In the genomic region with DNA sequence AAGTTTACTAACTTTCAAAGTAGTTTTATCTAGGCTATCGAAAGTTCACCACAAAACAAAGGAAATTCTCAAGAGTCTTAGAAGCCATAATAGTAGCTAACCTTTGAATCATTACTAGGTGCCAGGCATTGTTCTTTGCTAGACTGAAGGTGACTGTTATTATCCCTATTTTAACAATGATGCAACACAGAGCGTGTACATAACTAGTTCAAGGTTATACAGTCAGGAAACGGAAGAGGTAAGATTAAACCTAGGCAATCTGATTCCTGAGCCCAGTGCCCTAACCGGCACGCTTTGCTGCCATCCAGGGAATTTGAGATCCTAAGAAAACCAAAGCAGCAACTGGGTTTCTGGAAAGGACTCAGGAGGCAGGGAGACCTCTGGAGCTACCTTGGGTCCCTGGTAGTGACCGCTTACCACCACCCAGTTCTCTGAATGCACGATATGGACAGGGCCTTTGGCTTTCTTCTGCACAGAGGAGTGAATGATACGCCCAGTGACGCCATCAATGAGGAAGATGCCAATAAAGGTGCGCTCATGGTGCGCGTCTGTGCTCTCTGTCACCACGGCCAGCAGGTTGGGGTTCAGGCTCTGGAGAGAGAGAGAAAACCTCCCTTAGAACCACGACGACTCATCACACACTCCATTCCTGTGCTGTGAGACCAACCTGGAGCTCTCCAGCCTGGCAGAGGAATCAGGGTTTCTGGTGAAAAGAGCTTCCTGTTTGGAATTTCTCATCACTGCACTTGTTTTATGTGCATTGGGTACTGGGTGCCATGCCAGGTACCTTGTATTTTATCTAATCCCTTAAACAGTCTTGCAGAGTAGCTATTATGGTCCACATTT, we compare ENCODE assay signal across 1 cellular context.
A peak's percentile ranks its signal among the peaks of the same experiment; 100 is the strongest.
TF ChIP-seq lines count a peak whose summit lies in the region.

No MANE protein-coding gene starts in this region.

TF ChIP-seq in HepG2, 621 proteins besides CTCF, POLR2A, EP300 and RAD21 (continued from another document and continues in another):
- TF ChIP-seq, protein P1, sequence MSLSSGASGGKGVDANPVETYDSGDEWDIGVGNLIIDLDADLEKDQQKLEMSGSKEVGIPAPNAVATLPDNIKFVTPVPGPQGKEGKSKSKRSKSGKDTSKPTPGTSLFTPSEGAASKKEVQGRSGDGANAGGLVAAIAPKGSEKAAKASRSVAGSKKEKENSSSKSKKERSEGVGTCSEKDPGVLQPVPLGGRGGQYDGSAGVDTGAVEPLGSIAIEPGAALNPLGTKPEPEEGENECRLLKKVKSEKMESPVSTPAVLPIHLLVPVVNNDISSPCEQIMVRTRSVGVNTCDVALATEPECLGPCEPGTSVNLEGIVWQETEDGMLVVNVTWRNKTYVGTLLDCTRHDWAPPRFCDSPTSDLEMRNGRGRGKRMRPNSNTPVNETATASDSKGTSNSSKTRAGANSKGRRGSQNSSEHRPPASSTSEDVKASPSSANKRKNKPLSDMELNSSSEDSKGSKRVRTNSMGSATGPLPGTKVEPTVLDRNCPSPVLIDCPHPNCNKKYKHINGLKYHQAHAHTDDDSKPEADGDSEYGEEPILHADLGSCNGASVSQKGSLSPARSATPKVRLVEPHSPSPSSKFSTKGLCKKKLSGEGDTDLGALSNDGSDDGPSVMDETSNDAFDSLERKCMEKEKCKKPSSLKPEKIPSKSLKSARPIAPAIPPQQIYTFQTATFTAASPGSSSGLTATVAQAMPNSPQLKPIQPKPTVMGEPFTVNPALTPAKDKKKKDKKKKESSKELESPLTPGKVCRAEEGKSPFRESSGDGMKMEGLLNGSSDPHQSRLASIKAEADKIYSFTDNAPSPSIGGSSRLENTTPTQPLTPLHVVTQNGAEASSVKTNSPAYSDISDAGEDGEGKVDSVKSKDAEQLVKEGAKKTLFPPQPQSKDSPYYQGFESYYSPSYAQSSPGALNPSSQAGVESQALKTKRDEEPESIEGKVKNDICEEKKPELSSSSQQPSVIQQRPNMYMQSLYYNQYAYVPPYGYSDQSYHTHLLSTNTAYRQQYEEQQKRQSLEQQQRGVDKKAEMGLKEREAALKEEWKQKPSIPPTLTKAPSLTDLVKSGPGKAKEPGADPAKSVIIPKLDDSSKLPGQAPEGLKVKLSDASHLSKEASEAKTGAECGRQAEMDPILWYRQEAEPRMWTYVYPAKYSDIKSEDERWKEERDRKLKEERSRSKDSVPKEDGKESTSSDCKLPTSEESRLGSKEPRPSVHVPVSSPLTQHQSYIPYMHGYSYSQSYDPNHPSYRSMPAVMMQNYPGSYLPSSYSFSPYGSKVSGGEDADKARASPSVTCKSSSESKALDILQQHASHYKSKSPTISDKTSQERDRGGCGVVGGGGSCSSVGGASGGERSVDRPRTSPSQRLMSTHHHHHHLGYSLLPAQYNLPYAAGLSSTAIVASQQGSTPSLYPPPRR (CRISPR knock-in tag; IDR thresholded peaks at IDR 0.05; ENCODE audit: borderline replicate concordance), result peak; percentile 55; the same call in 1 of the 2 replicates
- TF ChIP-seq, protein P2, sequence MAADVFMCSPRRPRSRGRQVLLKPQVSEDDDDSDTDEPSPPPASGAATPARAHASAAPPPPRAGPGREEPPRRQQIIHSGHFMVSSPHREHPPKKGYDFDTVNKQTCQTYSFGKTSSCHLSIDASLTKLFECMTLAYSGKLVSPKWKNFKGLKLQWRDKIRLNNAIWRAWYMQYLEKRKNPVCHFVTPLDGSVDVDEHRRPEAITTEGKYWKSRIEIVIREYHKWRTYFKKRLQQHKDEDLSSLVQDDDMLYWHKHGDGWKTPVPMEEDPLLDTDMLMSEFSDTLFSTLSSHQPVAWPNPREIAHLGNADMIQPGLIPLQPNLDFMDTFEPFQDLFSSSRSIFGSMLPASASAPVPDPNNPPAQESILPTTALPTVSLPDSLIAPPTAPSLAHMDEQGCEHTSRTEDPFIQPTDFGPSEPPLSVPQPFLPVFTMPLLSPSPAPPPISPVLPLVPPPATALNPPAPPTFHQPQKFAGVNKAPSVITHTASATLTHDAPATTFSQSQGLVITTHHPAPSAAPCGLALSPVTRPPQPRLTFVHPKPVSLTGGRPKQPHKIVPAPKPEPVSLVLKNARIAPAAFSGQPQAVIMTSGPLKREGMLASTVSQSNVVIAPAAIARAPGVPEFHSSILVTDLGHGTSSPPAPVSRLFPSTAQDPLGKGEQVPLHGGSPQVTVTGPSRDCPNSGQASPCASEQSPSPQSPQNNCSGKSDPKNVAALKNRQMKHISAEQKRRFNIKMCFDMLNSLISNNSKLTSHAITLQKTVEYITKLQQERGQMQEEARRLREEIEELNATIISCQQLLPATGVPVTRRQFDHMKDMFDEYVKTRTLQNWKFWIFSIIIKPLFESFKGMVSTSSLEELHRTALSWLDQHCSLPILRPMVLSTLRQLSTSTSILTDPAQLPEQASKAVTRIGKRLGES (CRISPR knock-in tag; IDR thresholded peaks at IDR 0.05; ENCODE audit: borderline replicate concordance), result no peak
- no peak for TF ChIP-seq RFX5 (IDR thresholded peaks at IDR 0.05; ENCODE audit: low read depth, low read length)
- peak; percentile 85 for TF ChIP-seq HNF4A (CRISPR knock-in tag; IDR thresholded peaks at IDR 0.05)
- no peak for TF ChIP-seq RFX3 (CRISPR knock-in tag; IDR thresholded peaks at IDR 0.05)
- no peak for TF ChIP-seq NFE2L2 (IDR thresholded peaks at IDR 0.05; ENCODE audit: low read length)
- TF ChIP-seq, protein P3, sequence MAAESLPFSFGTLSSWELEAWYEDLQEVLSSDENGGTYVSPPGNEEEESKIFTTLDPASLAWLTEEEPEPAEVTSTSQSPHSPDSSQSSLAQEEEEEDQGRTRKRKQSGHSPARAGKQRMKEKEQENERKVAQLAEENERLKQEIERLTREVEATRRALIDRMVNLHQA (CRISPR knock-in tag; IDR thresholded peaks at IDR 0.05), result no peak
- TF ChIP-seq, protein P4, sequence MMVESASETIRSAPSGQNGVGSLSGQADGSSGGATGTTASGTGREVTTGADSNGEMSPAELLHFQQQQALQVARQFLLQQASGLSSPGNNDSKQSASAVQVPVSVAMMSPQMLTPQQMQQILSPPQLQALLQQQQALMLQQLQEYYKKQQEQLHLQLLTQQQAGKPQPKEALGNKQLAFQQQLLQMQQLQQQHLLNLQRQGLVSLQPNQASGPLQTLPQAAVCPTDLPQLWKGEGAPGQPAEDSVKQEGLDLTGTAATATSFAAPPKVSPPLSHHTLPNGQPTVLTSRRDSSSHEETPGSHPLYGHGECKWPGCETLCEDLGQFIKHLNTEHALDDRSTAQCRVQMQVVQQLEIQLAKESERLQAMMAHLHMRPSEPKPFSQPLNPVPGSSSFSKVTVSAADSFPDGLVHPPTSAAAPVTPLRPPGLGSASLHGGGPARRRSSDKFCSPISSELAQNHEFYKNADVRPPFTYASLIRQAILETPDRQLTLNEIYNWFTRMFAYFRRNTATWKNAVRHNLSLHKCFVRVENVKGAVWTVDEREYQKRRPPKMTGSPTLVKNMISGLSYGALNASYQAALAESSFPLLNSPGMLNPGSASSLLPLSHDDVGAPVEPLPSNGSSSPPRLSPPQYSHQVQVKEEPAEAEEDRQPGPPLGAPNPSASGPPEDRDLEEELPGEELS (CRISPR knock-in tag; IDR thresholded peaks at IDR 0.05), result peak; percentile 59
- TF ChIP-seq ZBTB8A (CRISPR knock-in tag; IDR thresholded peaks at IDR 0.05; ENCODE audit: borderline replicate concordance, low read depth), result no peak
- TF ChIP-seq TP53 (CRISPR knock-in tag; conservative IDR thresholded peaks at IDR 0.05), result 0 out of 2 replicates have a peak, but pooled peaks have one; percentile 31
- TF ChIP-seq, protein P5, sequence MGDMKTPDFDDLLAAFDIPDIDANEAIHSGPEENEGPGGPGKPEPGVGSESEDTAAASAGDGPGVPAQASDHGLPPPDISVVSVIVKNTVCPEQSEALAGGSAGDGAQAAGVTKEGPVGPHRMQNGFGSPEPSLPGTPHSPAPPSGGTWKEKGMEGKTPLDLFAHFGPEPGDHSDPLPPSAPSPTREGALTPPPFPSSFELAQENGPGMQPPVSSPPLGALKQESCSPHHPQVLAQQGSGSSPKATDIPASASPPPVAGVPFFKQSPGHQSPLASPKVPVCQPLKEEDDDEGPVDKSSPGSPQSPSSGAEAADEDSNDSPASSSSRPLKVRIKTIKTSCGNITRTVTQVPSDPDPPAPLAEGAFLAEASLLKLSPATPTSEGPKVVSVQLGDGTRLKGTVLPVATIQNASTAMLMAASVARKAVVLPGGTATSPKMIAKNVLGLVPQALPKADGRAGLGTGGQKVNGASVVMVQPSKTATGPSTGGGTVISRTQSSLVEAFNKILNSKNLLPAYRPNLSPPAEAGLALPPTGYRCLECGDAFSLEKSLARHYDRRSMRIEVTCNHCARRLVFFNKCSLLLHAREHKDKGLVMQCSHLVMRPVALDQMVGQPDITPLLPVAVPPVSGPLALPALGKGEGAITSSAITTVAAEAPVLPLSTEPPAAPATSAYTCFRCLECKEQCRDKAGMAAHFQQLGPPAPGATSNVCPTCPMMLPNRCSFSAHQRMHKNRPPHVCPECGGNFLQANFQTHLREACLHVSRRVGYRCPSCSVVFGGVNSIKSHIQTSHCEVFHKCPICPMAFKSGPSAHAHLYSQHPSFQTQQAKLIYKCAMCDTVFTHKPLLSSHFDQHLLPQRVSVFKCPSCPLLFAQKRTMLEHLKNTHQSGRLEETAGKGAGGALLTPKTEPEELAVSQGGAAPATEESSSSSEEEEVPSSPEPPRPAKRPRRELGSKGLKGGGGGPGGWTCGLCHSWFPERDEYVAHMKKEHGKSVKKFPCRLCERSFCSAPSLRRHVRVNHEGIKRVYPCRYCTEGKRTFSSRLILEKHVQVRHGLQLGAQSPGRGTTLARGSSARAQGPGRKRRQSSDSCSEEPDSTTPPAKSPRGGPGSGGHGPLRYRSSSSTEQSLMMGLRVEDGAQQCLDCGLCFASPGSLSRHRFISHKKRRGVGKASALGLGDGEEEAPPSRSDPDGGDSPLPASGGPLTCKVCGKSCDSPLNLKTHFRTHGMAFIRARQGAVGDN (CRISPR knock-in tag; IDR thresholded peaks at IDR 0.05), result peak; percentile 37
- TF ChIP-seq, protein P6, sequence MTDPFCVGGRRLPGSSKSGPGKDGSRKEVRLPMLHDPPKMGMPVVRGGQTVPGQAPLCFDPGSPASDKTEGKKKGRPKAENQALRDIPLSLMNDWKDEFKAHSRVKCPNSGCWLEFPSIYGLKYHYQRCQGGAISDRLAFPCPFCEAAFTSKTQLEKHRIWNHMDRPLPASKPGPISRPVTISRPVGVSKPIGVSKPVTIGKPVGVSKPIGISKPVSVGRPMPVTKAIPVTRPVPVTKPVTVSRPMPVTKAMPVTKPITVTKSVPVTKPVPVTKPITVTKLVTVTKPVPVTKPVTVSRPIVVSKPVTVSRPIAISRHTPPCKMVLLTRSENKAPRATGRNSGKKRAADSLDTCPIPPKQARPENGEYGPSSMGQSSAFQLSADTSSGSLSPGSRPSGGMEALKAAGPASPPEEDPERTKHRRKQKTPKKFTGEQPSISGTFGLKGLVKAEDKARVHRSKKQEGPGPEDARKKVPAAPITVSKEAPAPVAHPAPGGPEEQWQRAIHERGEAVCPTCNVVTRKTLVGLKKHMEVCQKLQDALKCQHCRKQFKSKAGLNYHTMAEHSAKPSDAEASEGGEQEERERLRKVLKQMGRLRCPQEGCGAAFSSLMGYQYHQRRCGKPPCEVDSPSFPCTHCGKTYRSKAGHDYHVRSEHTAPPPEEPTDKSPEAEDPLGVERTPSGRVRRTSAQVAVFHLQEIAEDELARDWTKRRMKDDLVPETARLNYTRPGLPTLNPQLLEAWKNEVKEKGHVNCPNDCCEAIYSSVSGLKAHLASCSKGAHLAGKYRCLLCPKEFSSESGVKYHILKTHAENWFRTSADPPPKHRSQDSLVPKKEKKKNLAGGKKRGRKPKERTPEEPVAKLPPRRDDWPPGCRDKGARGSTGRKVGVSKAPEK (CRISPR knock-in tag; IDR thresholded peaks at IDR 0.05; ENCODE audit: borderline replicate concordance), result no peak
- TF ChIP-seq ZNF468 (CRISPR knock-in tag; IDR thresholded peaks at IDR 0.05), result no peak
- TF ChIP-seq ZBTB7A (CRISPR knock-in tag; IDR thresholded peaks at IDR 0.05), result no peak
- TF ChIP-seq, protein P7, sequence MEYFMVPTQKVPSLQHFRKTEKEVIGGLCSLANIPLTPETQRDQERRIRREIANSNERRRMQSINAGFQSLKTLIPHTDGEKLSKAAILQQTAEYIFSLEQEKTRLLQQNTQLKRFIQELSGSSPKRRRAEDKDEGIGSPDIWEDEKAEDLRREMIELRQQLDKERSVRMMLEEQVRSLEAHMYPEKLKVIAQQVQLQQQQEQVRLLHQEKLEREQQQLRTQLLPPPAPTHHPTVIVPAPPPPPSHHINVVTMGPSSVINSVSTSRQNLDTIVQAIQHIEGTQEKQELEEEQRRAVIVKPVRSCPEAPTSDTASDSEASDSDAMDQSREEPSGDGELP (IDR thresholded peaks at IDR 0.05; ENCODE audit: borderline replicate concordance, low read depth), result no peak
- TF ChIP-seq, protein P8, sequence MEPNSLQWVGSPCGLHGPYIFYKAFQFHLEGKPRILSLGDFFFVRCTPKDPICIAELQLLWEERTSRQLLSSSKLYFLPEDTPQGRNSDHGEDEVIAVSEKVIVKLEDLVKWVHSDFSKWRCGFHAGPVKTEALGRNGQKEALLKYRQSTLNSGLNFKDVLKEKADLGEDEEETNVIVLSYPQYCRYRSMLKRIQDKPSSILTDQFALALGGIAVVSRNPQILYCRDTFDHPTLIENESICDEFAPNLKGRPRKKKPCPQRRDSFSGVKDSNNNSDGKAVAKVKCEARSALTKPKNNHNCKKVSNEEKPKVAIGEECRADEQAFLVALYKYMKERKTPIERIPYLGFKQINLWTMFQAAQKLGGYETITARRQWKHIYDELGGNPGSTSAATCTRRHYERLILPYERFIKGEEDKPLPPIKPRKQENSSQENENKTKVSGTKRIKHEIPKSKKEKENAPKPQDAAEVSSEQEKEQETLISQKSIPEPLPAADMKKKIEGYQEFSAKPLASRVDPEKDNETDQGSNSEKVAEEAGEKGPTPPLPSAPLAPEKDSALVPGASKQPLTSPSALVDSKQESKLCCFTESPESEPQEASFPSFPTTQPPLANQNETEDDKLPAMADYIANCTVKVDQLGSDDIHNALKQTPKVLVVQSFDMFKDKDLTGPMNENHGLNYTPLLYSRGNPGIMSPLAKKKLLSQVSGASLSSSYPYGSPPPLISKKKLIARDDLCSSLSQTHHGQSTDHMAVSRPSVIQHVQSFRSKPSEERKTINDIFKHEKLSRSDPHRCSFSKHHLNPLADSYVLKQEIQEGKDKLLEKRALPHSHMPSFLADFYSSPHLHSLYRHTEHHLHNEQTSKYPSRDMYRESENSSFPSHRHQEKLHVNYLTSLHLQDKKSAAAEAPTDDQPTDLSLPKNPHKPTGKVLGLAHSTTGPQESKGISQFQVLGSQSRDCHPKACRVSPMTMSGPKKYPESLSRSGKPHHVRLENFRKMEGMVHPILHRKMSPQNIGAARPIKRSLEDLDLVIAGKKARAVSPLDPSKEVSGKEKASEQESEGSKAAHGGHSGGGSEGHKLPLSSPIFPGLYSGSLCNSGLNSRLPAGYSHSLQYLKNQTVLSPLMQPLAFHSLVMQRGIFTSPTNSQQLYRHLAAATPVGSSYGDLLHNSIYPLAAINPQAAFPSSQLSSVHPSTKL (CRISPR knock-in tag; IDR thresholded peaks at IDR 0.05), result peak; percentile 94
- peak; percentile 30; the same call in 1 of the 2 replicates for TF ChIP-seq RXRA (CRISPR knock-in tag; IDR thresholded peaks at IDR 0.05)
- TF ChIP-seq ZNF558 (CRISPR knock-in tag; IDR thresholded peaks at IDR 0.05; ENCODE audit: borderline replicate concordance), result no peak
- TF ChIP-seq, protein P9, sequence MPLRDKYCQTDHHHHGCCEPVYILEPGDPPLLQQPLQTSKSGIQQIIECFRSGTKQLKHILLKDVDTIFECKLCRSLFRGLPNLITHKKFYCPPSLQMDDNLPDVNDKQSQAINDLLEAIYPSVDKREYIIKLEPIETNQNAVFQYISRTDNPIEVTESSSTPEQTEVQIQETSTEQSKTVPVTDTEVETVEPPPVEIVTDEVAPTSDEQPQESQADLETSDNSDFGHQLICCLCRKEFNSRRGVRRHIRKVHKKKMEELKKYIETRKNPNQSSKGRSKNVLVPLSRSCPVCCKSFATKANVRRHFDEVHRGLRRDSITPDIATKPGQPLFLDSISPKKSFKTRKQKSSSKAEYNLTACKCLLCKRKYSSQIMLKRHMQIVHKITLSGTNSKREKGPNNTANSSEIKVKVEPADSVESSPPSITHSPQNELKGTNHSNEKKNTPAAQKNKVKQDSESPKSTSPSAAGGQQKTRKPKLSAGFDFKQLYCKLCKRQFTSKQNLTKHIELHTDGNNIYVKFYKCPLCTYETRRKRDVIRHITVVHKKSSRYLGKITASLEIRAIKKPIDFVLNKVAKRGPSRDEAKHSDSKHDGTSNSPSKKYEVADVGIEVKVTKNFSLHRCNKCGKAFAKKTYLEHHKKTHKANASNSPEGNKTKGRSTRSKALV (CRISPR knock-in tag; IDR thresholded peaks at IDR 0.05), result no peak
